In genomic region chr2:692349-692748, GRCh38 we compare ENCODE assay signal across 27 cellular contexts.
"Had no signal": no experiment of that assay in that cellular context is flagged by ENCODE, and none has a peak within 500 bp of the region (broad histone marks: within the 10 kb centered on the region; RNA-seq: fewer than 3 reads in every experiment).

No MANE protein-coding gene starts in this region.

- H3K9me3 Mint-ChIP-seq: activated CD4-positive, alpha-beta memory T cell treated with anti-CD3 and anti-CD28 coated beads for 36 hours; activated T-cell treated with anti-CD3 and anti-CD28 coated beads, Interleukin-2, amount 50 U/mL, for 24 hours; central memory CD8-positive, alpha-beta T cell had no signal

- H3K4me1 Mint-ChIP-seq: central memory CD8-positive, alpha-beta T cell had no signal

- DNase-seq: activated CD4-positive, alpha-beta memory T cell treated with anti-CD3 and anti-CD28 coated beads for 36 hours; activated CD4-positive, alpha-beta T cell treated with anti-CD3 and anti-CD28 coated beads for 48 hours; activated CD8-positive, alpha-beta memory T cell treated with anti-CD3 and anti-CD28 coated beads, Interleukin-2, amount 50 U/mL, for 48 hours; activated gamma-delta T cell; activated naive CD4-positive, alpha-beta T cell treated with anti-CD3 and anti-CD28 coated beads, Interleukin-2, amount 50 U/mL, for 16 hours; activated T-cell treated with anti-CD3 and anti-CD28 coated beads, Interleukin-2, amount 50 U/mL, for 24 hours; amniotic stem cell; effector CD8-positive, alpha-beta T cell; left ventricle myocardium inferior; mesendoderm; mucosa of descending colon; retina; stimulated activated CD4-positive, alpha-beta T cell treated with anti-CD3 and anti-CD28 coated beads, Interleukin-1b, Interleukin-23, amount 100 ng/mL, for 48 hours; stimulated activated CD8-positive, alpha-beta memory T cell treated with anti-CD3 and anti-CD28 coated beads, Interleukin-4, amount 100 ng/mL, for 48 hours; T-helper 17 cell; T1000; transverse colon; WERI-Rb-1 had no signal

- H3K27me3 Mint-ChIP-seq: stimulated activated memory B cell treated with anti-CD40 and anti-IgM and Interleukin-4, amounts not matched to agents 10 μg/mL and 1 μg/mL and 100 μg/mL, for 72 hours had no signal

- H3K36me3 Mint-ChIP-seq: activated CD4-positive, alpha-beta memory T cell treated with anti-CD3 and anti-CD28 coated beads for 36 hours had no signal

- ATAC-seq: activated CD4-positive, CD25-positive, alpha-beta regulatory T cell treated with anti-CD3 and anti-CD28 coated beads, Interleukin-2, amount 50 U/mL, for 24 hours; mucosa of descending colon; pancreas; SK-N-SH treated with all-trans-retinoic acid at 6 μM for 48 hours; stimulated activated memory B cell treated with anti-CD40 and anti-IgM and Interleukin-4, amounts not matched to agents 10 μg/mL and 1 μg/mL and 100 μg/mL, for 72 hours; T-helper 17 cell had no signal

- H3K4me3 Mint-ChIP-seq: activated CD4-positive, alpha-beta memory T cell treated with anti-CD3 and anti-CD28 coated beads for 36 hours; activated T-cell treated with anti-CD3 and anti-CD28 coated beads, Interleukin-2, amount 50 U/mL, for 24 hours; central memory CD8-positive, alpha-beta T cell; stimulated activated memory B cell treated with anti-CD40 and anti-IgM and Interleukin-4, amounts not matched to agents 10 μg/mL and 1 μg/mL and 100 μg/mL, for 72 hours; T-helper 17 cell had no signal

- H3K27ac Mint-ChIP-seq: activated CD4-positive, alpha-beta memory T cell treated with anti-CD3 and anti-CD28 coated beads for 36 hours; activated T-cell treated with anti-CD3 and anti-CD28 coated beads, Interleukin-2, amount 50 U/mL, for 24 hours; stimulated activated memory B cell treated with anti-CD40 and anti-IgM and Interleukin-4, amounts not matched to agents 10 μg/mL and 1 μg/mL and 100 μg/mL, for 72 hours; T-helper 17 cell had no signal

- FAIRE-seq: colon, endometrium, frontal cortex, islet of Langerhans, pancreas had no signal
